In genomic region chr4:133641191-133641590, GRCh38 we compare ENCODE assay signal across 15 cellular contexts.
"Had no signal": no experiment of that assay in that cellular context is flagged by ENCODE, and none has a peak within 500 bp of the region (broad histone marks: within the 10 kb centered on the region; RNA-seq: fewer than 3 reads in every experiment).

No MANE protein-coding gene starts in this region.

- DNase-seq: activated CD4-positive, alpha-beta T cell treated with anti-CD3 and anti-CD28 coated beads, Interleukin-2, amount 50 U/mL, for 1 hour; activated CD8-positive, alpha-beta memory T cell treated with anti-CD3 and anti-CD28 coated beads for 24 hours; activated naive CD4-positive, alpha-beta T cell treated with Interleukin-2 at 50 U/mL for 16 hours; anterior cingulate cortex; brain microvascular endothelial cell; effector memory CD4-positive, alpha-beta T cell; heart left ventricle; left lung; mammary epithelial cell; naive thymus-derived CD8-positive, alpha-beta T cell; right lobe of liver had no signal

- H3K4me3 ChIP-seq: heart left ventricle, left lung, prostate gland, right lobe of liver, suprapubic skin had no signal

- H3K27me3 Mint-ChIP-seq: naive thymus-derived CD8-positive, alpha-beta T cell; stimulated activated naive CD8-positive, alpha-beta T cell treated with anti-CD3 and anti-CD28 coated beads, Interleukin-15, Interleukin-2, amounts not matched to agents 100 ng/mL and 50 ng/mL, for 24 hours; type B pancreatic cell had no signal

- H3K4me1 ChIP-seq: heart left ventricle, left lung, prostate gland, right lobe of liver, suprapubic skin had no signal

- H3K36me3 ChIP-seq: brain microvascular endothelial cell, heart left ventricle, left lung, prostate gland, right lobe of liver, suprapubic skin had no signal

- H3K4me3 Mint-ChIP-seq: naive thymus-derived CD8-positive, alpha-beta T cell; stimulated activated naive CD8-positive, alpha-beta T cell treated with anti-CD3 and anti-CD28 coated beads, Interleukin-15, Interleukin-2, amounts not matched to agents 100 ng/mL and 50 ng/mL, for 24 hours; type B pancreatic cell had no signal

- H3K9me3 ChIP-seq: prostate gland, right lobe of liver, suprapubic skin had no signal

- H3K27me3 ChIP-seq: brain microvascular endothelial cell, heart left ventricle, left lung, right lobe of liver, suprapubic skin had no signal

- H3K4me1 Mint-ChIP-seq: naive thymus-derived CD8-positive, alpha-beta T cell had no signal

- H3K9me3 Mint-ChIP-seq: type B pancreatic cell had no signal

- H3K36me3 Mint-ChIP-seq: naive thymus-derived CD8-positive, alpha-beta T cell; type B pancreatic cell had no signal

- H3K27ac ChIP-seq: brain microvascular endothelial cell, heart left ventricle, left lung, prostate gland, right lobe of liver, suprapubic skin had no signal

- H3K27ac Mint-ChIP-seq: naive thymus-derived CD8-positive, alpha-beta T cell; stimulated activated naive CD8-positive, alpha-beta T cell treated with anti-CD3 and anti-CD28 coated beads, Interleukin-15, Interleukin-2, amounts not matched to agents 100 ng/mL and 50 ng/mL, for 24 hours; type B pancreatic cell had no signal
